15 cellular contexts compared by ENCODE assay signal in the genomic region with DNA sequence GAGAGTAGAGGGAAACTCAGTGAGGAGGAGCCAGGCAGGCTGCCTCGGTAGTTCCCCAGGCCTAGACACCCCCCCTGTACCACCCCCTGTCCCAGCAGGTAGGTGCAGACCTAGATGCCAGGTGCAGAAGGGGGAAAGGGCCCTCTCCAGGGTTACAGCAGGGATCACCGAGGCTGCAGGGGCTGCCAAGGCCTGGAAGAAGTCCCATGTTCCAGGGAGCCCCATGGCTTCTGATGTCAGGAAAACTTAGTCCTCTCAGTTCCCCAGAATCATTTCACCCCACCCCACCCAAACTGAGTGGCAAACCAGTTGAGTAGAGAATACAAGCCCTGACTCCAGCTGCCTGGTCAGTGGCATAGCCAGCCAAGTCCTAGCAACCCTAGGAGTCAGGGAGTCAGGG. TPM values are rescaled to one million over a fixed set of nuclear protein-coding genes. Genes with fewer than 3 reads are reported as not detected.
DNase-seq lines count a peak whose midpoint lies in the region; ATAC-seq and TF ChIP-seq lines count a peak whose summit lies in the region.
"Had no signal": no experiment of that assay in that cellular context is flagged by ENCODE, and none has a peak within 500 bp of the region (broad histone marks: within the 10 kb centered on the region; RNA-seq: fewer than 3 reads in every experiment).

No MANE protein-coding gene starts in this region.

- peaks cover 4% of the 10 kb centered on the region for H3K36me3 Mint-ChIP-seq in type B pancreatic cell
- H3K36me3 Mint-ChIP-seq in immature natural killer cell, result peaks cover 4 to 11% (median 6%) of the 10 kb centered on the region in 3 donors

- H3K4me3 ChIP-seq in cardiac muscle cell (no peak overlapping the region), coronary artery (no peak overlapping the region), neutrophil (ENCODE audit: low read depth in 1 of 2, low read length in 1 of 2) (no peak overlapping the region)

- H3K4me3 Mint-ChIP-seq in type B pancreatic cell (peak overlapping the region; percentile 70), immature natural killer cell (peak overlapping the region in 2 of 5 donors; percentile 47 to 54)

- H3K27me3 ChIP-seq in cardiac muscle cell (no peaks in the 10 kb centered on the region), neutrophil (peaks cover 20% of the 10 kb centered on the region)

- DNase-seq in cardiac muscle cell (ENCODE audit: low read depth in 1 of 2, low spot score in 1 of 2), result no peak
- no peak for DNase-seq in Right ventricle myocardium superior
- DNase-seq in coronary artery (ENCODE audit: low spot score), result no peak
- DNase-seq in type B pancreatic cell (ENCODE audit: extremely low spot score, unreplicated experiment), result no peak
- no peak for DNase-seq in NCI-H1048 (lab: John Stamatoyannopoulos, UW)
- DNase-seq in immature natural killer cell, result no peak
- DNase-seq: GDM1; MM.1S; NCI-H524; stimulated activated CD4-positive, alpha-beta T cell treated with anti-CD3 and anti-CD28 coated beads, Interleukin-12 subunit alpha, Interleukin-12 subunit beta, amount 100 ng/mL, for 4 hours; T-helper 1 cell had no signal

- H3K4me1 Mint-ChIP-seq in type B pancreatic cell (ENCODE audit: unreplicated experiment) (peaks cover 30% of the 10 kb centered on the region), immature natural killer cell (peaks cover 0 to 4% of the 10 kb centered on the region in 2 donors)

- H3K27me3 Mint-ChIP-seq in type B pancreatic cell (no peaks in the 10 kb centered on the region), immature natural killer cell (ENCODE audit: low read depth in 3 of 3) (peaks cover 2 to 5% (median 5%) of the 10 kb centered on the region in 3 donors)

- peak overlapping the region; percentile 91 for H3K27ac Mint-ChIP-seq in type B pancreatic cell
- peak overlapping the region in 1 of 6 donors; percentile 73 for H3K27ac Mint-ChIP-seq in immature natural killer cell

- no peaks in the 10 kb centered on the region for H3K9me3 Mint-ChIP-seq in type B pancreatic cell
- no peaks in the 10 kb centered on the region for H3K9me3 Mint-ChIP-seq in immature natural killer cell

- TF ChIP-seq CTCF in cardiac muscle cell (IDR thresholded peaks at IDR 0.05; ENCODE audit: low read depth, low read length), result no peak
- TF ChIP-seq CTCF in coronary artery (IDR thresholded peaks at IDR 0.05), result no peak
- TF ChIP-seq CTCF in neutrophil (IDR thresholded peaks at IDR 0.05), result no peak
- TF ChIP-seq CTCF in type B pancreatic cell (conservative IDR thresholded peaks at IDR 0.05), result no peak

- H3K9me3 ChIP-seq in cardiac muscle cell (ENCODE audit: low read depth) (no peaks in the 10 kb centered on the region), neutrophil (peaks cover 10% of the 10 kb centered on the region)

- ATAC-seq in Right ventricle myocardium superior (ENCODE audit: poor library complexity) (no peak), GM19351 (IDR thresholded peaks at IDR 0.05; ENCODE audit: unreplicated experiment) (no peak)
- ATAC-seq: left lobe of liver had no signal

- H3K4me1 ChIP-seq in cardiac muscle cell (ENCODE audit: low read depth) (peaks cover 38% of the 10 kb centered on the region), neutrophil (ENCODE audit: control insufficient read depth in 1 of 2, insufficient read depth in 1 of 2, low read depth in 1 of 2, low read length in 1 of 2) (peaks cover 15 to 18% of the 10 kb centered on the region in 2 experiments)

- peak overlapping the region; percentile 97 for H3K27ac ChIP-seq in cardiac muscle cell
- H3K27ac ChIP-seq in coronary artery, result peak overlapping the region; percentile 96 to 98
- H3K27ac ChIP-seq in neutrophil, result peak overlapping the region; percentile 100

- H3K36me3 ChIP-seq in cardiac muscle cell, result peaks cover 18% of the 10 kb centered on the region
- H3K36me3 ChIP-seq in neutrophil, result peaks cover 54% of the 10 kb centered on the region

- intact Hi-C loops in Right ventricle myocardium superior (cut with DNase I), result no loop called here

RNA-seq across cellular contexts. Expression of a gene that starts 7.4 kb away (rescaled TPM):
- total RNA-seq in cardiac muscle cell (16.7 and 25.9 TPM in 2 replicates), Right ventricle myocardium superior (19.9 TPM), type B pancreatic cell (ENCODE audit: low replicate concordance) (18.4 and 34.8 TPM in 2 replicates)
- polyA plus RNA-seq in cardiac muscle cell (20.6 and 23.1 TPM in 2 replicates), immature natural killer cell (not detected)

RNA-seq across cellular contexts. Expression of a gene that starts 17.4 kb away (rescaled TPM):
- total RNA-seq in cardiac muscle cell (26.4 and 29.2 TPM in 2 replicates), Right ventricle myocardium superior (29.6 TPM), type B pancreatic cell (ENCODE audit: low replicate concordance) (not detected in 2 replicates)
- polyA plus RNA-seq in cardiac muscle cell (16.4 and 18.1 TPM in 2 replicates), immature natural killer cell (not detected)
- total RNA-seq: left lobe of liver had no signal
- polyA plus RNA-seq: AG04450 had no signal

RNA-seq across cellular contexts. Expression of a gene that starts 25.5 kb away (rescaled TPM):
- total RNA-seq in cardiac muscle cell (160 and 179 TPM in 2 replicates), Right ventricle myocardium superior (126 TPM), type B pancreatic cell (ENCODE audit: low replicate concordance) (140 and 145 TPM in 2 replicates)
- polyA plus RNA-seq in cardiac muscle cell (255 and 285 TPM in 2 replicates), immature natural killer cell (100 to 1,000 TPM; 550 to 903 (median 902) TPM)

RNA-seq across cellular contexts. Expression of a gene that starts 30.7 kb away (rescaled TPM):
- total RNA-seq in cardiac muscle cell, result 61.0 and 75.3 TPM in 2 replicates
- polyA plus RNA-seq in cardiac muscle cell, result 106 and 110 TPM in 2 replicates
- total RNA-seq in Right ventricle myocardium superior, result 70.1 TPM
- 60.9 and 80.5 TPM in 2 replicates for total RNA-seq in type B pancreatic cell (ENCODE audit: low replicate concordance)
- polyA plus RNA-seq in immature natural killer cell, result 10 to 100 TPM; 38.0 to 54.3 (median 51.3) TPM

RNA-seq across cellular contexts. Expression of a gene that starts 37.7 kb away (rescaled TPM):
- total RNA-seq in cardiac muscle cell, result 3.6 and 6.4 TPM in 2 replicates
- 2.4 and 6.2 TPM in 2 replicates for polyA plus RNA-seq in cardiac muscle cell
- total RNA-seq in Right ventricle myocardium superior, result 1.2 TPM
- 2.9 and 4.0 TPM in 2 replicates for total RNA-seq in type B pancreatic cell (ENCODE audit: low replicate concordance)
- 1 to 10 TPM; 1.5 to 2.4 (median 2.2) TPM for polyA plus RNA-seq in immature natural killer cell

Comparison
In these comparisons a context has a peak if more than half of its experiments do, and no peak if none do; other contexts are left out.
1. RNA of a gene that starts 17.4 kb away (total RNA-seq): 29.6 TPM in Right ventricle myocardium superior (single experiment) and 26.4 to 29.2 TPM in cardiac muscle cell; not detected in type B pancreatic cell; every median in the first group is over 10 times any median in the second.
2. Peak in every context shown above with its lines, with median percentiles within 50 percentile points of each other: H3K27ac ChIP-seq.